ENCODE assay signal across 17 cellular contexts in genomic region chr17:44555056-44555455, GRCh38. TPM values are rescaled to one million over a fixed set of nuclear protein-coding genes. Genes with fewer than 3 reads are reported as not detected.
DNase-seq lines count a peak whose midpoint lies in the region; ATAC-seq and TF ChIP-seq lines count a peak whose summit lies in the region.
"Had no signal": no experiment of that assay in that cellular context is flagged by ENCODE, and none has a peak within 500 bp of the region (broad histone marks: within the 10 kb centered on the region; RNA-seq: fewer than 3 reads in every experiment).

No MANE protein-coding gene starts in this region.

- peak overlapping the region; percentile 69 for H3K18ac ChIP-seq in IMR-90 (ENCODE audit: low read depth, low read length)

- H3K27ac Mint-ChIP-seq in brain (peak overlapping the region; percentile 98 to 100 (median 99)), nephron progenitor cell (peak overlapping the region; percentile 100)
- H3K27ac Mint-ChIP-seq in activated T-helper 1 cell treated with anti-CD3 and anti-CD28 coated beads, Interleukin-12 subunit alpha, Interleukin-12 subunit beta, Interleukin-2, Interleukin-4 antibody, amounts not matched to agents 30 ng/mL and 10 ng/mL and 1 ng/mL, durations not matched to agents 14 hours and 24 hours and 36 hours, result no peak overlapping the region
- H3K27ac Mint-ChIP-seq: activated naive CD8-positive, alpha-beta T cell; IgD-negative memory B cell had no signal

- peak overlapping the region; percentile 82 for H3K56ac ChIP-seq in IMR-90 (ENCODE audit: extremely low read depth, insufficient read depth, low read length)

- H2BK5ac ChIP-seq in IMR-90 (ENCODE audit: low read depth, low read length, poor library complexity, severe bottlenecking), result peak overlapping the region; percentile 82

- TF ChIP-seq RAD21 in IMR-90 (IDR thresholded peaks at IDR 0.05; ENCODE audit: low read length), result no peak

- H3K36me3 Mint-ChIP-seq in brain (peaks cover 9% of the 10 kb centered on the region), nephron progenitor cell (ENCODE audit: low read depth) (peaks cover 10% of the 10 kb centered on the region)
- H3K36me3 Mint-ChIP-seq in activated T-helper 1 cell treated with anti-CD3 and anti-CD28 coated beads, Interleukin-12 subunit alpha, Interleukin-12 subunit beta, Interleukin-2, Interleukin-4 antibody, amounts not matched to agents 30 ng/mL and 10 ng/mL and 1 ng/mL, durations not matched to agents 14 hours and 24 hours and 36 hours (ENCODE audit: low read depth), result no peaks in the 10 kb centered on the region
- H3K36me3 Mint-ChIP-seq: activated naive CD8-positive, alpha-beta T cell; IgD-negative memory B cell had no signal

- POLR2A ChIA-PET in IMR-90 (lab: Charles Lee; ENCODE audit: unreplicated experiment), result interaction anchor here (0.7 to 4.2 kb wide), 3 partner anchors 11 to 325 kb away, joined by 5 to 22 read pairs (median 12); no protein-coding TSS in a partner anchor

- H3K36me3 ChIP-seq in IMR-90 (ENCODE audit: control insufficient read depth, insufficient read depth, low read length), result peaks cover 7% of the 10 kb centered on the region; the same call in 1 of the 2 replicates

- H2BK20ac ChIP-seq in IMR-90 (ENCODE audit: low read depth, low read length), result peak overlapping the region; percentile 92

- BruUV-seq in IMR-90 (replicated peaks; lab: Mats Ljungman, UMichigan), result no TSS peak

- H3K27me3 Mint-ChIP-seq in brain, result peaks cover 36% of the 10 kb centered on the region
- H3K27me3 Mint-ChIP-seq in nephron progenitor cell (ENCODE audit: low read depth, poor library complexity), result no peaks in the 10 kb centered on the region
- peaks cover 51% of the 10 kb centered on the region for H3K27me3 Mint-ChIP-seq in activated T-helper 1 cell treated with anti-CD3 and anti-CD28 coated beads, Interleukin-12 subunit alpha, Interleukin-12 subunit beta, Interleukin-2, Interleukin-4 antibody, amounts not matched to agents 30 ng/mL and 10 ng/mL and 1 ng/mL, durations not matched to agents 14 hours and 24 hours and 36 hours (ENCODE audit: insufficient read depth)

- TF ChIP-seq POLR2A in IMR-90 (IDR thresholded peaks at IDR 0.05; ENCODE audit: low read depth, low read length), result no peak

- H3K23ac ChIP-seq in IMR-90 (ENCODE audit: low read depth, low read length), result peak overlapping the region; percentile 94

- peaks cover 22% of the 10 kb centered on the region for H4K20me1 ChIP-seq in IMR-90 (ENCODE audit: insufficient read depth, low read length)

- intact Hi-C loops in IMR-90 (cut with micrococcal nuclease), result no loop called here
- intact Hi-C loops in activated T-helper 1 cell treated with anti-CD3 and anti-CD28 coated beads, Interleukin-12 subunit alpha, Interleukin-12 subunit beta, Interleukin-2, Interleukin-4 antibody, amounts not matched to agents 30 ng/mL and 10 ng/mL and 1 ng/mL, durations not matched to agents 14 hours and 24 hours and 36 hours (cut with micrococcal nuclease), result loop anchor here (5.0 to 10.0 kb wide), 2 partner anchors 102 to 650 kb away; partner anchors contain the start of genes MEIOC and MPP2

- no peaks in the 10 kb centered on the region for H3K27me3 ChIP-seq in IMR-90 (ENCODE audit: control insufficient read depth, insufficient read depth, low read length)
- H3K27me3 ChIP-seq: testis had no signal

- in situ Hi-C loops in IMR-90 (cut with MboI; ENCODE audit: low sequenced_read_pairs), result no loop called here

- peak overlapping the region; percentile 96 for H3K14ac ChIP-seq in IMR-90 (replicated peaks; ENCODE audit: low read depth, low read length)

- H3K4me3 ChIP-seq in IMR-90 (ENCODE audit: insufficient read depth, low read depth, low read length) (no peak overlapping the region), foreskin fibroblast (ENCODE audit: low read depth in 1 of 2, low read length in 2 of 2) (no peak overlapping the region)
- H3K4me3 ChIP-seq: testis had no signal

- H2AK5ac ChIP-seq in IMR-90 (ENCODE audit: low read depth, low read length), result peak overlapping the region; percentile 90; the same call in 1 of the 2 replicates

- peaks cover 4 to 36% of the 10 kb centered on the region in 2 experiments; a peak in 3 of 4 replicates for H3K79me1 ChIP-seq in IMR-90 (ENCODE audit: low read depth in 1 of 2, low read length in 2 of 2)

- DNase-seq in EL (peak; percentile 73), IMR-90 (no peak), nephron progenitor cell (no peak), NCI-H187 treated with DMSO at 0.1 percent for 48 hours (lab: John Stamatoyannopoulos, UW) (no peak), foreskin fibroblast (no peak)
- DNase-seq in activated T-helper 1 cell treated with anti-CD3 and anti-CD28 coated beads, Interleukin-12 subunit alpha, Interleukin-12 subunit beta, Interleukin-2, Interleukin-4 antibody, amounts not matched to agents 30 ng/mL and 10 ng/mL and 1 ng/mL, durations not matched to agents 14 hours and 24 hours and 36 hours (ENCODE audit: low spot score), result no peak
- DNase-seq: activated CD4-positive, alpha-beta T cell treated with anti-CD3 and anti-CD28 coated beads for 48 hours; activated T-cell treated with anti-CD3 and anti-CD28 coated beads for 4 hours; kidney glomerular epithelial cell; NCI-H1105 treated with DMSO at 0.1 percent for 48 hours; NCI-H446 treated with DMSO at 0.1 percent for 48 hours; T-helper 1 cell; testis had no signal

- H3K27ac ChIP-seq in IMR-90 (ENCODE audit: insufficient read depth, low read length), result peak overlapping the region; percentile 74
- H3K27ac ChIP-seq: C4-2B, testis had no signal

- ATAC-seq in IMR-90 (ENCODE audit: low read depth), result no peak

- H3K9me3 Mint-ChIP-seq in brain (peaks cover 0 to 9% (median 3%) of the 10 kb centered on the region in 5 experiments), nephron progenitor cell (no peaks in the 10 kb centered on the region)
- no peaks in the 10 kb centered on the region for H3K9me3 Mint-ChIP-seq in activated T-helper 1 cell treated with anti-CD3 and anti-CD28 coated beads, Interleukin-12 subunit alpha, Interleukin-12 subunit beta, Interleukin-2, Interleukin-4 antibody, amounts not matched to agents 30 ng/mL and 10 ng/mL and 1 ng/mL, durations not matched to agents 14 hours and 24 hours and 36 hours
- H3K9me3 Mint-ChIP-seq: IgD-negative memory B cell had no signal

- peaks cover 41% of the 10 kb centered on the region for H3K4me1 Mint-ChIP-seq in brain
- H3K4me1 Mint-ChIP-seq in nephron progenitor cell, result peaks cover 59% of the 10 kb centered on the region
- peaks cover 11% of the 10 kb centered on the region for H3K4me1 Mint-ChIP-seq in activated T-helper 1 cell treated with anti-CD3 and anti-CD28 coated beads, Interleukin-12 subunit alpha, Interleukin-12 subunit beta, Interleukin-2, Interleukin-4 antibody, amounts not matched to agents 30 ng/mL and 10 ng/mL and 1 ng/mL, durations not matched to agents 14 hours and 24 hours and 36 hours (ENCODE audit: low read depth)

- H3K4me1 ChIP-seq in IMR-90 (ENCODE audit: control insufficient read depth, insufficient read depth, low read length), result peaks cover 11% of the 10 kb centered on the region

- H4K5ac ChIP-seq in IMR-90 (ENCODE audit: low read depth, low read length), result peak overlapping the region; percentile 89

- H3K4me3 Mint-ChIP-seq in brain (peak overlapping the region; percentile 89 to 97 (median 93)), nephron progenitor cell (peak overlapping the region; percentile 98)
- no peak overlapping the region for H3K4me3 Mint-ChIP-seq in activated T-helper 1 cell treated with anti-CD3 and anti-CD28 coated beads, Interleukin-12 subunit alpha, Interleukin-12 subunit beta, Interleukin-2, Interleukin-4 antibody, amounts not matched to agents 30 ng/mL and 10 ng/mL and 1 ng/mL, durations not matched to agents 14 hours and 24 hours and 36 hours

- H4K8ac ChIP-seq in IMR-90 (ENCODE audit: low read depth in 2 of 2, low read length in 2 of 2), result peak overlapping the region; percentile 94

- TF ChIP-seq CTCF in IMR-90 (conservative IDR thresholded peaks at IDR 0.05; ENCODE audit: low read depth, low read length), result no peak
- TF ChIP-seq CTCF in brain (conservative IDR thresholded peaks at IDR 0.05), result no peak
- no peak for TF ChIP-seq CTCF in nephron progenitor cell (IDR thresholded peaks at IDR 0.05)
- no peak for TF ChIP-seq CTCF in foreskin fibroblast (IDR thresholded peaks at IDR 0.05; ENCODE audit: low read depth, low read length)

- dilution Hi-C loops in IMR-90 (cut with HindIII; ENCODE audit: low sequenced_read_pairs, unreplicated experiment), result no loop called here

- H3K9ac ChIP-seq in IMR-90 (ENCODE audit: low read depth, low read length), result no peak overlapping the region

- CTCF ChIA-PET in IMR-90 (lab: Yijun Ruan, JAX), result interaction anchor here (0.9 to 1.2 kb wide), 2 partner anchors 21 to 22 kb away, joined by 5 read pairs; no protein-coding TSS in a partner anchor

- no peaks in the 10 kb centered on the region for H3K9me3 ChIP-seq in IMR-90 (ENCODE audit: control insufficient read depth, insufficient read depth, low read length)
- H3K9me3 ChIP-seq: testis had no signal

- H2AFZ ChIP-seq in IMR-90 (replicated peaks; ENCODE audit: low read length, poor library complexity), result peak overlapping the region; percentile 29

- H4K91ac ChIP-seq in IMR-90 (ENCODE audit: insufficient read depth, low read depth, low read length), result peak overlapping the region; percentile 95

- no peak overlapping the region for H3K4me2 ChIP-seq in IMR-90 (ENCODE audit: low read depth, low read length)

- H2BK120ac ChIP-seq in IMR-90 (ENCODE audit: low read depth, low read length), result peak overlapping the region; percentile 96

- H2AK9ac ChIP-seq in IMR-90 (replicated peaks; ENCODE audit: low read depth, low read length, poor library complexity), result peak overlapping the region; percentile 88

- WGBS in IMR-90 (ENCODE audit: extremely low coverage in 2 of 2, insufficient read length in 1 of 2), 2 experiments, result no CpG with 5 or more reads among the region's 5 CpGs

- H3K9me1 ChIP-seq in IMR-90 (ENCODE audit: insufficient read depth, low read length), result peaks cover 21% of the 10 kb centered on the region

- H3K4ac ChIP-seq in IMR-90 (ENCODE audit: low read depth, low read length), result peak overlapping the region; percentile 97

- H2BK15ac ChIP-seq in IMR-90 (ENCODE audit: low read depth, low read length), result peak overlapping the region; percentile 99

RNA-seq across cellular contexts. Expression of gene FZD2, which starts 2.2 kb away (rescaled TPM):
- 21.3 and 22.8 TPM in 2 replicates for total RNA-seq in IMR-90 (2012; rRNA removed)
- polyA plus RNA-seq in IMR-90 (2012; rRNA removed) (130 and 133 TPM in 2 replicates), brain (ENCODE audit: insufficient read depth, low read depth, low replicate concordance) (6.1 TPM)
- polyA plus RNA-seq in IMR-90 (2012; cell fraction: cytosol; rRNA removed), result 46.5 and 172 TPM in 2 replicates
- 28.2 and 69.3 TPM in 2 replicates for polyA plus RNA-seq in IMR-90 (2012; cell fraction: nucleus; rRNA removed; ENCODE audit: low replicate concordance)
- not detected in 2 replicates for total RNA-seq in activated T-helper 1 cell treated with anti-CD3 and anti-CD28 coated beads, Interleukin-12 subunit alpha, Interleukin-12 subunit beta, Interleukin-2, Interleukin-4 antibody, amounts not matched to agents 30 ng/mL and 10 ng/mL and 1 ng/mL, durations not matched to agents 14 hours and 24 hours and 36 hours
- polyA plus RNA-seq: IgD-negative memory B cell had no signal

RNA-seq across cellular contexts. Expression of gene GPATCH8, which starts 51.9 kb away (rescaled TPM):
- total RNA-seq in IMR-90 (2012; rRNA removed), result 8.8 and 13.3 TPM in 2 replicates
- 13.2 and 13.4 TPM in 2 replicates for polyA plus RNA-seq in IMR-90 (2012; rRNA removed)
- polyA plus RNA-seq in IMR-90 (2012; cell fraction: cytosol; rRNA removed), result 4.0 and 6.5 TPM in 2 replicates
- polyA plus RNA-seq in IMR-90 (2012; cell fraction: nucleus; rRNA removed; ENCODE audit: low replicate concordance), result 23.4 and 34.8 TPM in 2 replicates
- polyA plus RNA-seq in brain (ENCODE audit: insufficient read depth, low read depth, low replicate concordance), result 21.4 TPM
- 50.4 and 51.1 TPM in 2 replicates for total RNA-seq in activated T-helper 1 cell treated with anti-CD3 and anti-CD28 coated beads, Interleukin-12 subunit alpha, Interleukin-12 subunit beta, Interleukin-2, Interleukin-4 antibody, amounts not matched to agents 30 ng/mL and 10 ng/mL and 1 ng/mL, durations not matched to agents 14 hours and 24 hours and 36 hours

Comparison
In these comparisons a context has a peak if more than half of its experiments do, and no peak if none do; other contexts are left out.
1. RNA of gene FZD2, which starts 2.2 kb away (total RNA-seq): 21.3 to 22.8 TPM in IMR-90; not detected in activated T-helper 1 cell treated with anti-CD3 and anti-CD28 coated beads, Interleukin-12 subunit alpha, Interleukin-12 subunit beta, Interleukin-2, Interleukin-4 antibody, amounts not matched to agents 30 ng/mL and 10 ng/mL and 1 ng/mL, durations not matched to agents 14 hours and 24 hours and 36 hours; every median in the first group is over 10 times any median in the second.